1 cellular context compared by ENCODE assay signal in the genomic region with DNA sequence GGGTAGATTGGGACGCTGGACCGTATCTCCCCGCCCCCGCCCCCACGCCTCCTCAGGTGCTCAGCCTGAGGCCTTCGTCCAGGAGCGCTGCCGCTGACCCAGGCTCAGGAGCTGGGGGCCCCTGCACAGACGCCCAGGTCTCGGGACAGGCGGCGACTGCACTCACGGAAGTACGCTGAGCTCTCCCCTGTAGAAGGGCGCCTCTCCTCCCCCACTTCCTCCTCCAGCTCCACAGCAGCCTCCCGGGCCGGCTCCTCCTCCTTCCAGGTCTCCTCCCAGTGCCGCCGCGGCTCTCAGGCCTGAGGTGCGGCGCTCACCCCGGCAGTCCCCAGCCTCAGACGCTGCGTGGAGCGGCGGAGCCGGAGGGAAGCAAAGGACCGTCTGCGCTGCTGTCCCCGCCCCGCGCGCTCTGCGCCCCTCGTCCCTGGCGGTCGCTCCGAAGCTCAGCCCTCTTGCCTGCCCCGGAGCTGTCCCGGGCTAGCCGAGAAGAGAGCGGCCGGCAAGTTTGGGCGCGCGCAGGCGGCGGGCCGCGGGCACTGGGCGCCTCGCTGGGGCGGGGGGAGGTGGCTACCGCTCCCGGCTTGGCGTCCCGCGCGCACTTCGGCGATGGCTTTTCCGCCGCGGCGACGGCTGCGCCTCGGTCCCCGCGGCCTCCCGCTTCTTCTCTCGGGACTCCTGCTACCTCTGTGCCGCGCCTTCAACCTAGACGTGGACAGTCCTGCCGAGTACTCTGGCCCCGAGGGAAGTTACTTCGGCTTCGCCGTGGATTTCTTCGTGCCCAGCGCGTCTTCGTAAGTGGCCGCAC.
TF ChIP-seq lines count a peak whose summit lies in the region.

A gene (plus strand): TSS at position 324 of the 805 bp plus-strand sequence. CDS start 283 bp downstream, at position 607.

TF ChIP-seq in HepG2, 621 proteins besides CTCF, POLR2A, EP300 and RAD21 (continued from another document and continues in another):
- TF ChIP-seq, protein P1, sequence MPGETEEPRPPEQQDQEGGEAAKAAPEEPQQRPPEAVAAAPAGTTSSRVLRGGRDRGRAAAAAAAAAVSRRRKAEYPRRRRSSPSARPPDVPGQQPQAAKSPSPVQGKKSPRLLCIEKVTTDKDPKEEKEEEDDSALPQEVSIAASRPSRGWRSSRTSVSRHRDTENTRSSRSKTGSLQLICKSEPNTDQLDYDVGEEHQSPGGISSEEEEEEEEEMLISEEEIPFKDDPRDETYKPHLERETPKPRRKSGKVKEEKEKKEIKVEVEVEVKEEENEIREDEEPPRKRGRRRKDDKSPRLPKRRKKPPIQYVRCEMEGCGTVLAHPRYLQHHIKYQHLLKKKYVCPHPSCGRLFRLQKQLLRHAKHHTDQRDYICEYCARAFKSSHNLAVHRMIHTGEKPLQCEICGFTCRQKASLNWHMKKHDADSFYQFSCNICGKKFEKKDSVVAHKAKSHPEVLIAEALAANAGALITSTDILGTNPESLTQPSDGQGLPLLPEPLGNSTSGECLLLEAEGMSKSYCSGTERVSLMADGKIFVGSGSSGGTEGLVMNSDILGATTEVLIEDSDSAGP (CRISPR knock-in tag; IDR thresholded peaks at IDR 0.05; ENCODE audit: borderline replicate concordance) = peak; percentile 97
- TF ChIP-seq TBL1XR1 (IDR thresholded peaks at IDR 0.05; ENCODE audit: borderline replicate concordance, low read length, partially characterized antibody) = no peak
- TF ChIP-seq, protein P2, sequence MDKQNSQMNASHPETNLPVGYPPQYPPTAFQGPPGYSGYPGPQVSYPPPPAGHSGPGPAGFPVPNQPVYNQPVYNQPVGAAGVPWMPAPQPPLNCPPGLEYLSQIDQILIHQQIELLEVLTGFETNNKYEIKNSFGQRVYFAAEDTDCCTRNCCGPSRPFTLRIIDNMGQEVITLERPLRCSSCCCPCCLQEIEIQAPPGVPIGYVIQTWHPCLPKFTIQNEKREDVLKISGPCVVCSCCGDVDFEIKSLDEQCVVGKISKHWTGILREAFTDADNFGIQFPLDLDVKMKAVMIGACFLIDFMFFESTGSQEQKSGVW (CRISPR knock-in tag; IDR thresholded peaks at IDR 0.05; ENCODE audit: borderline replicate concordance) = no peak
- TF ChIP-seq ZNF350 (CRISPR knock-in tag; IDR thresholded peaks at IDR 0.05; ENCODE audit: borderline replicate concordance, low read depth) = peak; percentile 91
- no peak for TF ChIP-seq POLR2AphosphoS2 (IDR thresholded peaks at IDR 0.05; ENCODE audit: low read depth, low read length)
- TF ChIP-seq HMG20A (CRISPR knock-in tag; IDR thresholded peaks at IDR 0.05; ENCODE audit: borderline replicate concordance) = no peak; the same call in 1 of the 2 replicates
- TF ChIP-seq WIZ (CRISPR knock-in tag; IDR thresholded peaks at IDR 0.05) = no peak; the same call in 1 of the 2 replicates
- TF ChIP-seq, protein P3, sequence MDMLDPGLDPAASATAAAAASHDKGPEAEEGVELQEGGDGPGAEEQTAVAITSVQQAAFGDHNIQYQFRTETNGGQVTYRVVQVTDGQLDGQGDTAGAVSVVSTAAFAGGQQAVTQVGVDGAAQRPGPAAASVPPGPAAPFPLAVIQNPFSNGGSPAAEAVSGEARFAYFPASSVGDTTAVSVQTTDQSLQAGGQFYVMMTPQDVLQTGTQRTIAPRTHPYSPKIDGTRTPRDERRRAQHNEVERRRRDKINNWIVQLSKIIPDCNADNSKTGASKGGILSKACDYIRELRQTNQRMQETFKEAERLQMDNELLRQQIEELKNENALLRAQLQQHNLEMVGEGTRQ (IDR thresholded peaks at IDR 0.05; ENCODE audit: low read depth, low read length) = no peak
- TF ChIP-seq, protein P3 (CRISPR knock-in tag; IDR thresholded peaks at IDR 0.05; ENCODE audit: borderline replicate concordance) = no peak; the same call in 1 of the 2 replicates
- TF ChIP-seq, protein P4, sequence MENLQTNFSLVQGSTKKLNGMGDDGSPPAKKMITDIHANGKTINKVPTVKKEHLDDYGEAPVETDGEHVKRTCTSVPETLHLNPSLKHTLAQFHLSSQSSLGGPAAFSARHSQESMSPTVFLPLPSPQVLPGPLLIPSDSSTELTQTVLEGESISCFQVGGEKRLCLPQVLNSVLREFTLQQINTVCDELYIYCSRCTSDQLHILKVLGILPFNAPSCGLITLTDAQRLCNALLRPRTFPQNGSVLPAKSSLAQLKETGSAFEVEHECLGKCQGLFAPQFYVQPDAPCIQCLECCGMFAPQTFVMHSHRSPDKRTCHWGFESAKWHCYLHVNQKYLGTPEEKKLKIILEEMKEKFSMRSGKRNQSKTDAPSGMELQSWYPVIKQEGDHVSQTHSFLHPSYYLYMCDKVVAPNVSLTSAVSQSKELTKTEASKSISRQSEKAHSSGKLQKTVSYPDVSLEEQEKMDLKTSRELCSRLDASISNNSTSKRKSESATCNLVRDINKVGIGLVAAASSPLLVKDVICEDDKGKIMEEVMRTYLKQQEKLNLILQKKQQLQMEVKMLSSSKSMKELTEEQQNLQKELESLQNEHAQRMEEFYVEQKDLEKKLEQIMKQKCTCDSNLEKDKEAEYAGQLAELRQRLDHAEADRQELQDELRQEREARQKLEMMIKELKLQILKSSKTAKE (CRISPR knock-in tag; IDR thresholded peaks at IDR 0.05; ENCODE audit: borderline replicate concordance) = peak; percentile 69
- TF ChIP-seq, protein P5, sequence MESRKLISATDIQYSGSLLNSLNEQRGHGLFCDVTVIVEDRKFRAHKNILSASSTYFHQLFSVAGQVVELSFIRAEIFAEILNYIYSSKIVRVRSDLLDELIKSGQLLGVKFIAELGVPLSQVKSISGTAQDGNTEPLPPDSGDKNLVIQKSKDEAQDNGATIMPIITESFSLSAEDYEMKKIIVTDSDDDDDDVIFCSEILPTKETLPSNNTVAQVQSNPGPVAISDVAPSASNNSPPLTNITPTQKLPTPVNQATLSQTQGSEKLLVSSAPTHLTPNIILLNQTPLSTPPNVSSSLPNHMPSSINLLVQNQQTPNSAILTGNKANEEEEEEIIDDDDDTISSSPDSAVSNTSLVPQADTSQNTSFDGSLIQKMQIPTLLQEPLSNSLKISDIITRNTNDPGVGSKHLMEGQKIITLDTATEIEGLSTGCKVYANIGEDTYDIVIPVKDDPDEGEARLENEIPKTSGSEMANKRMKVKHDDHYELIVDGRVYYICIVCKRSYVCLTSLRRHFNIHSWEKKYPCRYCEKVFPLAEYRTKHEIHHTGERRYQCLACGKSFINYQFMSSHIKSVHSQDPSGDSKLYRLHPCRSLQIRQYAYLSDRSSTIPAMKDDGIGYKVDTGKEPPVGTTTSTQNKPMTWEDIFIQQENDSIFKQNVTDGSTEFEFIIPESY (CRISPR knock-in tag; IDR thresholded peaks at IDR 0.05) = no peak
- TF ChIP-seq AGO1 (IDR thresholded peaks at IDR 0.05; ENCODE audit: low read depth, low read length, poor library complexity, severe bottlenecking) = no peak
- TF ChIP-seq FOXA1 (IDR thresholded peaks at IDR 0.05) = no peak
- peak; percentile 32 for TF ChIP-seq FOXA1 (CRISPR knock-in tag; IDR thresholded peaks at IDR 0.05)
- TF ChIP-seq ZNF816 (CRISPR knock-in tag; IDR thresholded peaks at IDR 0.05; ENCODE audit: borderline replicate concordance) = no peak
- TF ChIP-seq, protein P6, sequence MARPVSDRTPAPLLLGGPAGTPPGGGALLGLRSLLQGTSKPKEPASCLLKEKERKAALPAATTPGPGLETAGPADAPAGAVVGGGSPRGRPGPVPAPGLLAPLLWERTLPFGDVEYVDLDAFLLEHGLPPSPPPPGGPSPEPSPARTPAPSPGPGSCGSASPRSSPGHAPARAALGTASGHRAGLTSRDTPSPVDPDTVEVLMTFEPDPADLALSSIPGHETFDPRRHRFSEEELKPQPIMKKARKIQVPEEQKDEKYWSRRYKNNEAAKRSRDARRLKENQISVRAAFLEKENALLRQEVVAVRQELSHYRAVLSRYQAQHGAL (CRISPR knock-in tag; IDR thresholded peaks at IDR 0.05; ENCODE audit: not compliant biosample characterization) = peak; percentile 57
- peak; percentile 92 for TF ChIP-seq BORCS8-MEF2B (CRISPR knock-in tag; IDR thresholded peaks at IDR 0.05)
- TF ChIP-seq, protein P7, sequence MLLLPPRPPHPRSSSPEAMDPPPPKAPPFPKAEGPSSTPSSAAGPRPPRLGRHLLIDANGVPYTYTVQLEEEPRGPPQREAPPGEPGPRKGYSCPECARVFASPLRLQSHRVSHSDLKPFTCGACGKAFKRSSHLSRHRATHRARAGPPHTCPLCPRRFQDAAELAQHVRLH (CRISPR knock-in tag; IDR thresholded peaks at IDR 0.05; ENCODE audit: borderline replicate concordance, low read depth) = peak; percentile 89
- 0 out of 2 replicates have a peak, but pooled peaks have one; percentile 44 for TF ChIP-seq RFXAP (CRISPR knock-in tag; IDR thresholded peaks at IDR 0.05; ENCODE audit: borderline replicate concordance)
- peak; percentile 96 for TF ChIP-seq ZNF563 (CRISPR knock-in tag; IDR thresholded peaks at IDR 0.05)
- peak; percentile 99 for TF ChIP-seq FOXC1 (CRISPR knock-in tag; IDR thresholded peaks at IDR 0.05; ENCODE audit: borderline replicate concordance)
- peak; percentile 47; the same call in 1 of the 2 replicates for TF ChIP-seq ZSCAN25 (CRISPR knock-in tag; IDR thresholded peaks at IDR 0.05)
- TF ChIP-seq RARG (CRISPR knock-in tag; IDR thresholded peaks at IDR 0.05; ENCODE audit: low read depth) = no peak
- 0 out of 2 replicates have a peak, but pooled peaks have one; percentile 54 for TF ChIP-seq ZNF562 (CRISPR knock-in tag; IDR thresholded peaks at IDR 0.05; ENCODE audit: borderline replicate concordance)
- peak; percentile 95 for TF ChIP-seq ZNF205 (CRISPR knock-in tag; IDR thresholded peaks at IDR 0.05)
- TF ChIP-seq MTA1 (CRISPR knock-in tag; IDR thresholded peaks at IDR 0.05; ENCODE audit: borderline replicate concordance) = peak; percentile 94; the same call in 1 of the 2 replicates
- peak; percentile 71 for TF ChIP-seq ERF (CRISPR knock-in tag; IDR thresholded peaks at IDR 0.05)
- TF ChIP-seq ZNF10 (CRISPR knock-in tag; IDR thresholded peaks at IDR 0.05; ENCODE audit: borderline replicate concordance, low read depth) = no peak
- peak; percentile 63 for TF ChIP-seq MED1 (CRISPR knock-in tag; IDR thresholded peaks at IDR 0.05)
- TF ChIP-seq NFATC3 (CRISPR knock-in tag; IDR thresholded peaks at IDR 0.05) = no peak
- TF ChIP-seq ZNF75D (CRISPR knock-in tag; IDR thresholded peaks at IDR 0.05; ENCODE audit: borderline replicate concordance) = no peak
- no peak for TF ChIP-seq NFYB (CRISPR knock-in tag; IDR thresholded peaks at IDR 0.05)
- TF ChIP-seq, protein P8, sequence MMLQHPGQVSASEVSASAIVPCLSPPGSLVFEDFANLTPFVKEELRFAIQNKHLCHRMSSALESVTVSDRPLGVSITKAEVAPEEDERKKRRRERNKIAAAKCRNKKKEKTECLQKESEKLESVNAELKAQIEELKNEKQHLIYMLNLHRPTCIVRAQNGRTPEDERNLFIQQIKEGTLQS (CRISPR knock-in tag; IDR thresholded peaks at IDR 0.05) = peak; percentile 41; the same call in 1 of the 2 replicates
- TF ChIP-seq PLRG1 (conservative IDR thresholded peaks at IDR 0.05) = no peak
- no peak for TF ChIP-seq RFX5 (IDR thresholded peaks at IDR 0.05; ENCODE audit: low read depth, low read length)
- TF ChIP-seq ZNF333 (CRISPR knock-in tag; IDR thresholded peaks at IDR 0.05; ENCODE audit: borderline replicate concordance) = peak; percentile 82
- TF ChIP-seq ZNF629 (CRISPR knock-in tag; conservative IDR thresholded peaks at IDR 0.05) = 0 out of 2 replicates have a peak, but pooled peaks have one; percentile 28
- TF ChIP-seq JUNB (CRISPR knock-in tag; IDR thresholded peaks at IDR 0.05; ENCODE audit: borderline replicate concordance) = no peak
- TF ChIP-seq HCFC1 (IDR thresholded peaks at IDR 0.05; ENCODE audit: low read depth, low read length) = no peak
- TF ChIP-seq, protein P9, sequence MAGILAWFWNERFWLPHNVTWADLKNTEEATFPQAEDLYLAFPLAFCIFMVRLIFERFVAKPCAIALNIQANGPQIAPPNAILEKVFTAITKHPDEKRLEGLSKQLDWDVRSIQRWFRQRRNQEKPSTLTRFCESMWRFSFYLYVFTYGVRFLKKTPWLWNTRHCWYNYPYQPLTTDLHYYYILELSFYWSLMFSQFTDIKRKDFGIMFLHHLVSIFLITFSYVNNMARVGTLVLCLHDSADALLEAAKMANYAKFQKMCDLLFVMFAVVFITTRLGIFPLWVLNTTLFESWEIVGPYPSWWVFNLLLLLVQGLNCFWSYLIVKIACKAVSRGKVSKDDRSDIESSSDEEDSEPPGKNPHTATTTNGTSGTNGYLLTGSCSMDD (CRISPR knock-in tag; IDR thresholded peaks at IDR 0.05) = no peak
- peak; percentile 41; the same call in 1 of the 2 replicates for TF ChIP-seq CBX5 (CRISPR knock-in tag; IDR thresholded peaks at IDR 0.05; ENCODE audit: borderline replicate concordance)
- TF ChIP-seq, protein P10, sequence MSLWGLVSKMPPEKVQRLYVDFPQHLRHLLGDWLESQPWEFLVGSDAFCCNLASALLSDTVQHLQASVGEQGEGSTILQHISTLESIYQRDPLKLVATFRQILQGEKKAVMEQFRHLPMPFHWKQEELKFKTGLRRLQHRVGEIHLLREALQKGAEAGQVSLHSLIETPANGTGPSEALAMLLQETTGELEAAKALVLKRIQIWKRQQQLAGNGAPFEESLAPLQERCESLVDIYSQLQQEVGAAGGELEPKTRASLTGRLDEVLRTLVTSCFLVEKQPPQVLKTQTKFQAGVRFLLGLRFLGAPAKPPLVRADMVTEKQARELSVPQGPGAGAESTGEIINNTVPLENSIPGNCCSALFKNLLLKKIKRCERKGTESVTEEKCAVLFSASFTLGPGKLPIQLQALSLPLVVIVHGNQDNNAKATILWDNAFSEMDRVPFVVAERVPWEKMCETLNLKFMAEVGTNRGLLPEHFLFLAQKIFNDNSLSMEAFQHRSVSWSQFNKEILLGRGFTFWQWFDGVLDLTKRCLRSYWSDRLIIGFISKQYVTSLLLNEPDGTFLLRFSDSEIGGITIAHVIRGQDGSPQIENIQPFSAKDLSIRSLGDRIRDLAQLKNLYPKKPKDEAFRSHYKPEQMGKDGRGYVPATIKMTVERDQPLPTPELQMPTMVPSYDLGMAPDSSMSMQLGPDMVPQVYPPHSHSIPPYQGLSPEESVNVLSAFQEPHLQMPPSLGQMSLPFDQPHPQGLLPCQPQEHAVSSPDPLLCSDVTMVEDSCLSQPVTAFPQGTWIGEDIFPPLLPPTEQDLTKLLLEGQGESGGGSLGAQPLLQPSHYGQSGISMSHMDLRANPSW (CRISPR knock-in tag; IDR thresholded peaks at IDR 0.05; ENCODE audit: borderline replicate concordance) = 0 out of 2 replicates have a peak, but pooled peaks have one; percentile 20
- peak; percentile 88; the same call in 1 of the 2 replicates for TF ChIP-seq ZSCAN21 (CRISPR knock-in tag; IDR thresholded peaks at IDR 0.05; ENCODE audit: borderline replicate concordance)
- TF ChIP-seq, protein P11, sequence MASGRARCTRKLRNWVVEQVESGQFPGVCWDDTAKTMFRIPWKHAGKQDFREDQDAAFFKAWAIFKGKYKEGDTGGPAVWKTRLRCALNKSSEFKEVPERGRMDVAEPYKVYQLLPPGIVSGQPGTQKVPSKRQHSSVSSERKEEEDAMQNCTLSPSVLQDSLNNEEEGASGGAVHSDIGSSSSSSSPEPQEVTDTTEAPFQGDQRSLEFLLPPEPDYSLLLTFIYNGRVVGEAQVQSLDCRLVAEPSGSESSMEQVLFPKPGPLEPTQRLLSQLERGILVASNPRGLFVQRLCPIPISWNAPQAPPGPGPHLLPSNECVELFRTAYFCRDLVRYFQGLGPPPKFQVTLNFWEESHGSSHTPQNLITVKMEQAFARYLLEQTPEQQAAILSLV (CRISPR knock-in tag; IDR thresholded peaks at IDR 0.05; ENCODE audit: borderline replicate concordance) = peak; percentile 94; the same call in 1 of the 2 replicates
- no peak for TF ChIP-seq EZH2 (conservative IDR thresholded peaks at IDR 0.05; ENCODE audit: low read depth, low read length)
